In genomic region chr10:63935705-63936104, GRCh38 we compare ENCODE assay signal across 13 cellular contexts.
A peak's percentile ranks its signal among the peaks of the same experiment; 100 is the strongest.
DNase-seq lines count a peak whose midpoint lies in the region; ATAC-seq and TF ChIP-seq lines count a peak whose summit lies in the region.
"Had no signal": no experiment of that assay in that cellular context is flagged by ENCODE, and none has a peak within 500 bp of the region (broad histone marks: within the 10 kb centered on the region; RNA-seq: fewer than 3 reads in every experiment).

No MANE protein-coding gene starts in this region.

- H3K4me3 ChIP-seq in SK-N-SH (ENCODE audit: low read depth in 2 of 2, low read length in 1 of 2) = no peak overlapping the region
- H3K4me3 ChIP-seq in Karpas-422 (ENCODE audit: low read length) = no peak overlapping the region
- no peak overlapping the region for H3K4me3 ChIP-seq in adipocyte (ENCODE audit: low read length)
- H3K4me3 ChIP-seq in retinal pigment epithelial cell (ENCODE audit: low read length) = no peak overlapping the region
- H3K4me3 ChIP-seq: lung, pancreas, SJCRH30 had no signal

- POLR2A ChIA-PET in SK-N-SH (lab: Yijun Ruan, JAX) = no interaction called here

- peak; percentile 23; the same call in 1 of the 2 replicates for TF ChIP-seq CTCF in SK-N-SH (IDR thresholded peaks at IDR 0.05)
- TF ChIP-seq CTCF in retinal pigment epithelial cell (conservative IDR thresholded peaks at IDR 0.05; ENCODE audit: low read depth, low read length) = peak; percentile 11

- ATAC-seq in SK-N-SH treated with all-trans-retinoic acid at 6 μM for 48 hours (no peak), HG03159 (IDR thresholded peaks at IDR 0.05; ENCODE audit: unreplicated experiment) (no peak), GM21825 (IDR thresholded peaks at IDR 0.05; ENCODE audit: unreplicated experiment) (no peak)
- ATAC-seq: pancreas had no signal

- H3K4me2 ChIP-seq in SK-N-SH = no peak overlapping the region
- no peak overlapping the region for H3K4me2 ChIP-seq in Karpas-422 (ENCODE audit: low read depth, low read length, poor library complexity, severe bottlenecking)

- H3K9ac ChIP-seq in SK-N-SH (no peak overlapping the region), Karpas-422 (ENCODE audit: low read length) (no peak overlapping the region), adipocyte (ENCODE audit: low read length) (no peak overlapping the region)

- H3K27me3 ChIP-seq in SK-N-SH (ENCODE audit: insufficient read depth) (no peaks in the 10 kb centered on the region), Karpas-422 (ENCODE audit: low read length) (no peaks in the 10 kb centered on the region), adipocyte (replicated peaks; ENCODE audit: control insufficient read depth, insufficient read depth, low read length) (peaks cover 26% of the 10 kb centered on the region)
- H3K27me3 ChIP-seq: pancreas, SJCRH30 had no signal

- H3K4me1 ChIP-seq in SK-N-SH (ENCODE audit: control insufficient read depth in 1 of 2, insufficient read depth in 2 of 2, low read depth in 1 of 2, low read length in 1 of 2) = no peaks in the 10 kb centered on the region
- H3K4me1 ChIP-seq in Karpas-422 (ENCODE audit: low read length) = no peaks in the 10 kb centered on the region
- no peaks in the 10 kb centered on the region for H3K4me1 ChIP-seq in adipocyte (ENCODE audit: control insufficient read depth, insufficient read depth, low read length)
- H3K4me1 ChIP-seq: pancreas, SJCRH30 had no signal

- H4K20me1 ChIP-seq in SK-N-SH (ENCODE audit: insufficient read depth) (no peaks in the 10 kb centered on the region), Karpas-422 (ENCODE audit: insufficient read depth, low read depth, low read length) (no peaks in the 10 kb centered on the region)

- H3K27ac ChIP-seq in SK-N-SH (ENCODE audit: low read depth in 2 of 2, low read length in 1 of 2) = no peak overlapping the region
- no peak overlapping the region for H3K27ac ChIP-seq in Karpas-422 (ENCODE audit: low read length)
- H3K27ac ChIP-seq: pancreas, SJCRH30 had no signal

- H3K9me2 ChIP-seq in SK-N-SH (no peaks in the 10 kb centered on the region), Karpas-422 (replicated peaks; ENCODE audit: insufficient read depth, low read length) (no peaks in the 10 kb centered on the region)

- peak; percentile 13; the same call in 1 of the 2 replicates for TF ChIP-seq RAD21 in SK-N-SH (IDR thresholded peaks at IDR 0.05; ENCODE audit: low read length)

- no peak overlapping the region for H2AFZ ChIP-seq in SK-N-SH (ENCODE audit: low read depth)
- H2AFZ ChIP-seq in Karpas-422 (ENCODE audit: low read length) = no peak overlapping the region

- WGBS in SK-N-SH (ENCODE audit: low lambda C conversion rate) = 14% methylated on average over 2 of the region's 2 CpGs

- H3F3A ChIP-seq in SK-N-SH (replicated peaks; ENCODE audit: insufficient read depth) = no peaks in the 10 kb centered on the region

- TF ChIP-seq EP300 in SK-N-SH (IDR thresholded peaks at IDR 0.05; ENCODE audit: borderline replicate concordance in 1 of 2, low read depth in 1 of 2, low read length in 1 of 2) = no peak

- H3K36me3 ChIP-seq in SK-N-SH (replicated peaks in 1 of 2; ENCODE audit: control insufficient read depth in 1 of 2, insufficient read depth in 2 of 2, low read length in 1 of 2) = no peaks in the 10 kb centered on the region
- H3K36me3 ChIP-seq in Karpas-422 (ENCODE audit: insufficient read depth, low read length) = no peaks in the 10 kb centered on the region
- H3K36me3 ChIP-seq in adipocyte (ENCODE audit: control insufficient read depth, insufficient read depth, low read length, severe bottlenecking) = no peaks in the 10 kb centered on the region
- H3K36me3 ChIP-seq: pancreas, SJCRH30 had no signal

- DNase-seq in SK-N-SH (no peak), Karpas-422 (peak; percentile 68), adipocyte (ENCODE audit: low read depth) (peak; percentile 12), retinal pigment epithelial cell (ENCODE audit: low read depth) (no peak)
- DNase-seq in activated CD4-positive, alpha-beta T cell treated with anti-CD3 and anti-CD28 coated beads, Interleukin-2, amount 50 U/mL, for 4 hours = no peak
- DNase-seq: activated CD4-positive, alpha-beta memory T cell treated with anti-CD3 and anti-CD28 coated beads, Interleukin-2, amount 10 ng/mL, durations not matched to agents 7 days and 5 days; NCI-H2029 treated with DMSO at 0.1 percent for 48 hours; pancreas had no signal

- CTCF ChIA-PET in SK-N-SH (lab: Yijun Ruan, JAX) = interaction anchor here (0.9 to 1.9 kb wide), 2 partner anchors 39 to 41 kb away, joined by 3 to 6 read pairs; no protein-coding TSS in a partner anchor

- no peaks in the 10 kb centered on the region for H3K9me3 ChIP-seq in SK-N-SH
- H3K9me3 ChIP-seq in Karpas-422 (ENCODE audit: low read length) = no peaks in the 10 kb centered on the region
- H3K9me3 ChIP-seq in adipocyte (ENCODE audit: control insufficient read depth, low read length) = no peaks in the 10 kb centered on the region
- H3K9me3 ChIP-seq: pancreas, SJCRH30 had no signal

- no peaks in the 10 kb centered on the region for H3K79me2 ChIP-seq in SK-N-SH (ENCODE audit: insufficient read depth)
- no peaks in the 10 kb centered on the region for H3K79me2 ChIP-seq in Karpas-422 (ENCODE audit: low read length)

TF ChIP-seq in SK-N-SH, 30 proteins besides CTCF, POLR2A, EP300 and RAD21 (continues in another document):
- TF ChIP-seq RFX5 (IDR thresholded peaks at IDR 0.05; ENCODE audit: low read length) (no peak), POLR2AphosphoS5 (IDR thresholded peaks at IDR 0.05; ENCODE audit: low read depth, low read length) (no peak), FOXJ3 (CRISPR knock-in tag; IDR thresholded peaks at IDR 0.05) (no peak), CHD2 (IDR thresholded peaks at IDR 0.05; ENCODE audit: low read length, partially characterized antibody) (no peak), PBX3 (IDR thresholded peaks at IDR 0.05) (no peak), MAX (IDR thresholded peaks at IDR 0.05; ENCODE audit: low read depth) (no peak), SIN3A (IDR thresholded peaks at IDR 0.05; ENCODE audit: borderline replicate concordance, low read depth, low read length) (no peak)

TF ChIP-seq in SK-N-SH treated with all-trans-retinoic acid at 6 μM for 48 hours, 23 proteins besides CTCF, POLR2A, EP300 and RAD21:
- TF ChIP-seq SNAI2 (CRISPR knock-in tag; IDR thresholded peaks at IDR 0.05) = no peak
- no peak for TF ChIP-seq TSHZ2 (CRISPR knock-in tag; IDR thresholded peaks at IDR 0.05)

Comparison
In these comparisons a context has a peak if more than half of its experiments do, and no peak if none do; other contexts are left out.
1. DNase-seq: peak in Karpas-422 (single experiment) and adipocyte (single experiment); none in SK-N-SH (single experiment), retinal pigment epithelial cell (single experiment) and activated CD4-positive, alpha-beta T cell treated with anti-CD3 and anti-CD28 coated beads, Interleukin-2, amount 50 U/mL, for 4 hours (0 of 2).